ENCODE assay signal across 20 cellular contexts in the genomic region with DNA sequence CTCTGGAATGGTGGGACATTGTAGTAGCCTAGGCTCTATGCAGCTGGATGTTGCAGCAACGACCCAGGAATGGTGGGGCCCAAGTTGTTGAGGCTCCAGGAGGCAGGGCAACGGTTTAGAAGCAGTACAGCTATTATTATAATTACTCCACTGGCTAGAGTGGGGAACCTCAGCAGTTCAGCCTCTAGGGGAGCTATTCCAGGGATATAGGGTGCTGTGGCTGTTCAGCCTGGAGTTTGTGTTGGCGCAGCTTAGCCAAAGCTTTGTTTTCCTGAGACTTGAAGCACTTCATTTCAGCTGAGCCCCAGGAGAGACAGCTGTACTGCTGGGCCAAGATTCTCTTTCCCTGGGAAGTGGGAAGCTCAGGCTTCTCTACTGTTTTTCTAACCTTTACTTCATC.
DNase-seq lines count a peak whose midpoint lies in the region; ATAC-seq and TF ChIP-seq lines count a peak whose summit lies in the region.
"Had no signal": no experiment of that assay in that cellular context is flagged by ENCODE, and none has a peak within 500 bp of the region (broad histone marks: within the 10 kb centered on the region; RNA-seq: fewer than 3 reads in every experiment).

No MANE protein-coding gene starts in this region.

- no peak overlapping the region for H3K9ac ChIP-seq in neural progenitor cell

- H3F3A ChIP-seq in neural progenitor cell (ENCODE audit: low read depth) = no peaks in the 10 kb centered on the region

- no peak overlapping the region for H3K27ac Mint-ChIP-seq in neural progenitor cell
- H3K27ac Mint-ChIP-seq: activated naive CD4-positive, alpha-beta T cell treated with anti-CD3 and anti-CD28 coated beads, Interleukin-2, amount 50 U/mL, for 24 hours; CD8-positive, alpha-beta T cell had no signal

- no peak overlapping the region for H3K4me3 Mint-ChIP-seq in neural progenitor cell
- H3K4me3 Mint-ChIP-seq: activated naive CD4-positive, alpha-beta T cell treated with anti-CD3 and anti-CD28 coated beads, Interleukin-2, amount 50 U/mL, for 24 hours; CD8-positive, alpha-beta T cell had no signal

- no peak overlapping the region for H3K4me2 ChIP-seq in neural progenitor cell

- no peaks in the 10 kb centered on the region for H3K9me3 ChIP-seq in neural progenitor cell (ENCODE audit: low read depth)
- H3K9me3 ChIP-seq: ovary, thyroid gland had no signal

- no peak overlapping the region for H3K27ac ChIP-seq in neural progenitor cell
- no peak overlapping the region for H3K27ac ChIP-seq in coronary artery
- H3K27ac ChIP-seq: left lung, ovary, RWPE1, thyroid gland had no signal

- no peaks in the 10 kb centered on the region for H3K27me3 ChIP-seq in neural progenitor cell
- H3K27me3 ChIP-seq: left lung, ovary, thyroid gland had no signal

- no peaks in the 10 kb centered on the region for H3K4me1 ChIP-seq in neural progenitor cell
- H3K4me1 ChIP-seq: left lung, thyroid gland had no signal

- H3K9me3 Mint-ChIP-seq in neural progenitor cell = peaks cover 2% of the 10 kb centered on the region

- no peaks in the 10 kb centered on the region for H3K4me1 Mint-ChIP-seq in neural progenitor cell
- H3K4me1 Mint-ChIP-seq: activated naive CD4-positive, alpha-beta T cell treated with anti-CD3 and anti-CD28 coated beads, Interleukin-2, amount 50 U/mL, for 24 hours had no signal

- no peaks in the 10 kb centered on the region for H3K27me3 Mint-ChIP-seq in neural progenitor cell (ENCODE audit: insufficient read depth, low read depth)
- H3K27me3 Mint-ChIP-seq: activated naive CD4-positive, alpha-beta T cell treated with anti-CD3 and anti-CD28 coated beads, Interleukin-2, amount 50 U/mL, for 24 hours had no signal

- no peaks in the 10 kb centered on the region for H3K36me3 Mint-ChIP-seq in neural progenitor cell
- H3K36me3 Mint-ChIP-seq: activated naive CD4-positive, alpha-beta T cell treated with anti-CD3 and anti-CD28 coated beads, Interleukin-2, amount 50 U/mL, for 24 hours; CD8-positive, alpha-beta T cell had no signal

- H3K4me3 ChIP-seq in neural progenitor cell (no peak overlapping the region), coronary artery (no peak overlapping the region)
- H3K4me3 ChIP-seq: left lung, ovary, thyroid gland had no signal

- no peaks in the 10 kb centered on the region for H3K79me2 ChIP-seq in neural progenitor cell (ENCODE audit: low read depth)

- DNase-seq in DMS53 (lab: John Stamatoyannopoulos, UW) = peak; percentile 38
- DNase-seq in DMS53 treated with DMSO at 0.1 percent for 48 hours (lab: John Stamatoyannopoulos, UW; ENCODE audit: unreplicated experiment) = no peak
- peak; percentile 3 for DNase-seq in UCSD-AML1 (lab: John Stamatoyannopoulos, UW; ENCODE audit: unreplicated experiment)
- DNase-seq in neural progenitor cell (ENCODE audit: low spot score) = peak; percentile 51
- no peak for DNase-seq in EL
- DNase-seq in coronary artery (ENCODE audit: low spot score) = no peak
- DNase-seq: activated CD4-positive, alpha-beta T cell treated with anti-CD3 and anti-CD28 coated beads for 4 hours; CD8-positive, alpha-beta T cell; effector CD4-positive, alpha-beta T cell; hypothalamus; left lung; NCI-H1694; NCI-H526 treated with DMSO at 0.1 percent for 48 hours; ovary; stimulated activated CD4-positive, alpha-beta T cell treated with anti-CD3 and anti-CD28 coated beads, Interleukin-4, amount 100 ng/mL, for 24 hours; thyroid gland had no signal

- H3K36me3 ChIP-seq in neural progenitor cell = no peaks in the 10 kb centered on the region
- H3K36me3 ChIP-seq: left lung, ovary, thyroid gland had no signal

- TF ChIP-seq CTCF in neural progenitor cell (IDR thresholded peaks at IDR 0.05) (peak; percentile 41), coronary artery (IDR thresholded peaks at IDR 0.05) (no peak)

- no peaks in the 10 kb centered on the region for H4K20me1 ChIP-seq in neural progenitor cell (ENCODE audit: low read depth)

- H2AFZ ChIP-seq in neural progenitor cell (replicated peaks) = peak overlapping the region; percentile 95

- ATAC-seq in HG03342 (IDR thresholded peaks at IDR 0.05; ENCODE audit: unreplicated experiment) (peak; percentile 44), GM21786 (IDR thresholded peaks at IDR 0.05; ENCODE audit: unreplicated experiment) (no peak)
- ATAC-seq: CD8-positive, alpha-beta T cell; left lung had no signal

Comparison
In these comparisons a context has a peak if more than half of its experiments do, and no peak if none do; other contexts are left out.
1. DNase-seq: peak in DMS53 (single experiment), UCSD-AML1 (single experiment) and neural progenitor cell (single experiment); none in DMS53 treated with DMSO at 0.1 percent for 48 hours (single experiment), EL (single experiment) and coronary artery (single experiment).